Comparison of ENCODE assay signal across 15 cellular contexts in genomic region chr12:124411953-124412645, GRCh38.
A peak's percentile ranks its signal among the peaks of the same experiment; 100 is the strongest.
DNase-seq lines count a peak whose midpoint lies in the region; ATAC-seq and TF ChIP-seq lines count a peak whose summit lies in the region.
"Had no signal": no experiment of that assay in that cellular context is flagged by ENCODE, and none has a peak within 500 bp of the region (broad histone marks: within the 10 kb centered on the region; RNA-seq: fewer than 3 reads in every experiment).

No MANE protein-coding gene starts in this region.

- TF ChIP-seq CTCF in VCaP (conservative IDR thresholded peaks at IDR 0.05) (no peak), cardiac muscle cell (IDR thresholded peaks at IDR 0.05; ENCODE audit: low read depth, low read length) (no peak), spleen (IDR thresholded peaks at IDR 0.05 in 8 of 11, conservative IDR thresholded peaks at IDR 0.05 in 3 of 11) (no peak)

- H3K4me1 Mint-ChIP-seq in activated T-cell treated with anti-CD3 and anti-CD28 coated beads, Interleukin-2, amount 50 U/mL, for 72 hours (ENCODE audit: low read depth), result no peaks in the 10 kb centered on the region

- ATAC-seq in sciatic nerve, result peak; percentile 5
- ATAC-seq in activated T-cell treated with anti-CD3 and anti-CD28 coated beads, Interleukin-2, amount 50 U/mL, for 72 hours (replicated peaks in 1 of 2), result no peak

- no peaks in the 10 kb centered on the region for H3K9me3 ChIP-seq in cardiac muscle cell (ENCODE audit: low read depth)
- no peaks in the 10 kb centered on the region for H3K9me3 ChIP-seq in spleen
- H3K9me3 ChIP-seq: thoracic aorta had no signal

- TF ChIP-seq POLR2A in spleen (IDR thresholded peaks at IDR 0.05), result no peak

- H3K4me1 ChIP-seq in cardiac muscle cell (ENCODE audit: low read depth) (peaks cover 11% of the 10 kb centered on the region), spleen (peaks cover 0 to 48% (median 26%) of the 10 kb centered on the region in 6 donors)

- DNase-seq in A172 (ENCODE audit: low spot score) (peak; percentile 18), cardiac muscle cell (ENCODE audit: low read depth in 1 of 2, low spot score in 1 of 2) (no peak), sciatic nerve (ENCODE audit: low spot score) (no peak), cerebellar nuclear complex (lab: John Stamatoyannopoulos, UW) (no peak), NCI-H2107 treated with DMSO at 0.1 percent for 48 hours (lab: John Stamatoyannopoulos, UW; ENCODE audit: unreplicated experiment) (no peak), spleen (no peak)
- DNase-seq in activated T-cell treated with anti-CD3 and anti-CD28 coated beads, Interleukin-2, amount 50 U/mL, for 72 hours, result no peak
- DNase-seq: activated CD4-positive, alpha-beta T cell treated with anti-CD3 and anti-CD28 coated beads for 1 hour; DND-41; Kasumi-1; mesendoderm; NCI-H2081 treated with DMSO at 0.1 percent for 48 hours; SW 1271 had no signal

- intact Hi-C loops in sciatic nerve (cut with DNase I) (no loop called here), spleen (cut with DNase I; ENCODE audit: low total_unique reads) (no loop called here)

- no peaks in the 10 kb centered on the region for H3K27me3 Mint-ChIP-seq in activated T-cell treated with anti-CD3 and anti-CD28 coated beads, Interleukin-2, amount 50 U/mL, for 72 hours (ENCODE audit: low read depth)

- WGBS in spleen, 5 donors, result 88 to 92% (median 90%) methylated on average over 16 to 22 of the region's 22 CpGs

- H3K36me3 ChIP-seq in cardiac muscle cell (no peaks in the 10 kb centered on the region), spleen (peaks cover 0 to 97% (median 27%) of the 10 kb centered on the region in 6 donors)

- no peak overlapping the region for H3K4me3 ChIP-seq in cardiac muscle cell
- H3K4me3 ChIP-seq in spleen, result no peak overlapping the region
- H3K4me3 ChIP-seq: thoracic aorta had no signal

- H3K27ac ChIP-seq in VCaP, result peak overlapping the region; percentile 89; the same call in 1 of the 2 replicates
- H3K27ac ChIP-seq in cardiac muscle cell, result peak overlapping the region; percentile 89
- peak overlapping the region in 2 of 8 donors; percentile 48 to 51 for H3K27ac ChIP-seq in spleen

- H3K27me3 ChIP-seq in cardiac muscle cell (no peaks in the 10 kb centered on the region), spleen (replicated peaks in 1 of 7) (no peaks in the 10 kb centered on the region)

- H3K9me3 Mint-ChIP-seq in activated T-cell treated with anti-CD3 and anti-CD28 coated beads, Interleukin-2, amount 50 U/mL, for 72 hours, result no peaks in the 10 kb centered on the region

- no peak overlapping the region for H3K4me3 Mint-ChIP-seq in activated T-cell treated with anti-CD3 and anti-CD28 coated beads, Interleukin-2, amount 50 U/mL, for 72 hours

- peaks cover 2 to 3% of the 10 kb centered on the region in 2 donors for H3K36me3 Mint-ChIP-seq in activated T-cell treated with anti-CD3 and anti-CD28 coated beads, Interleukin-2, amount 50 U/mL, for 72 hours (ENCODE audit: insufficient read depth in 2 of 2)

- H3K27ac Mint-ChIP-seq in activated T-cell treated with anti-CD3 and anti-CD28 coated beads, Interleukin-2, amount 50 U/mL, for 72 hours, result no peak overlapping the region
